In the genomic region with DNA sequence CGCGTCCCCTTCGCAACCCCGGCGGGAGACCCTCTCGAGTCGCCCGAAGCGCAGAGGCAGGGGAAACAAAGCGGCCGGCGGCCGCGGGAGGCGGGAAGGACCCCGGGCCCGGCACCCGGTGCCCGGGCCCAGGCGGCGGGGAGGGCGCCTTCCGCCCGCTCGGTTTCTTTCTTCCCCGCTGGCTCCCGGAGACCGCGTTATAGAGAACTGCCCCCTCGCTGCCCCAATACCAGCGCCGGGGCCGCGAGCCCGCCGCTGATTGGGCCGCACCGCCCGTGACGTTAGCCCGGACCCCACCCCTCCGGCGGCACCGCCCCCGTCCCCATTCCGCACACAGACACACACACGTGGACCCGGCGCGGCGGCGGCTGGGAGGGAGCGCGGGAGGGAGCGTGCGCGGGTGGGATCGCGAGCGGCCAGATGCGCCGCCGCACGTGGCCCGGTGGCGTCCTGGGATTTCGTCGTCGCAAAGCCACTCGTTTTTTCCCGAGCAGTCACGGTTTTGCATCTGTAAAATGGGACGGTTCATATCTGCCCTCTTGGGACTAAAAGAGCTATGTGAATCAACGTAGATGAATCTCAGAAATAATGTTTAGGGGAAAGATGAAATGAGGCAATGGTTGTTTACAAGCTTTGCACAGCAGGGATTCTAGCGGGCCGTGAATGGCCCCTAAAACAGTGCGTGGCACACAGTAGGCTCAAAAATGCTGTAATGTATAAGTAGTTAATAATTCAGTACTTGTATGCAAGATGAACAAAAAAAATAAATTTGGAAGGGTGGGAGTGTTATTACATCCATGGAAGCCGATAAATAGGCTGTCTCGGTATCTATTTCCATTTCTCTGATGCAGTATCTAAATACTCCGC, we compare ENCODE assay signal across 1 cellular context.
TF ChIP-seq lines count a peak whose summit lies in the region.

A gene (minus strand): TSS at position 209 of the 867 bp plus-strand sequence. CDS start 462 bp downstream, outside the sequence.

TF ChIP-seq in K562, 482 proteins besides CTCF, POLR2A, EP300 and RAD21 (continued from another document and continues in another):
- TF ChIP-seq, protein P1, sequence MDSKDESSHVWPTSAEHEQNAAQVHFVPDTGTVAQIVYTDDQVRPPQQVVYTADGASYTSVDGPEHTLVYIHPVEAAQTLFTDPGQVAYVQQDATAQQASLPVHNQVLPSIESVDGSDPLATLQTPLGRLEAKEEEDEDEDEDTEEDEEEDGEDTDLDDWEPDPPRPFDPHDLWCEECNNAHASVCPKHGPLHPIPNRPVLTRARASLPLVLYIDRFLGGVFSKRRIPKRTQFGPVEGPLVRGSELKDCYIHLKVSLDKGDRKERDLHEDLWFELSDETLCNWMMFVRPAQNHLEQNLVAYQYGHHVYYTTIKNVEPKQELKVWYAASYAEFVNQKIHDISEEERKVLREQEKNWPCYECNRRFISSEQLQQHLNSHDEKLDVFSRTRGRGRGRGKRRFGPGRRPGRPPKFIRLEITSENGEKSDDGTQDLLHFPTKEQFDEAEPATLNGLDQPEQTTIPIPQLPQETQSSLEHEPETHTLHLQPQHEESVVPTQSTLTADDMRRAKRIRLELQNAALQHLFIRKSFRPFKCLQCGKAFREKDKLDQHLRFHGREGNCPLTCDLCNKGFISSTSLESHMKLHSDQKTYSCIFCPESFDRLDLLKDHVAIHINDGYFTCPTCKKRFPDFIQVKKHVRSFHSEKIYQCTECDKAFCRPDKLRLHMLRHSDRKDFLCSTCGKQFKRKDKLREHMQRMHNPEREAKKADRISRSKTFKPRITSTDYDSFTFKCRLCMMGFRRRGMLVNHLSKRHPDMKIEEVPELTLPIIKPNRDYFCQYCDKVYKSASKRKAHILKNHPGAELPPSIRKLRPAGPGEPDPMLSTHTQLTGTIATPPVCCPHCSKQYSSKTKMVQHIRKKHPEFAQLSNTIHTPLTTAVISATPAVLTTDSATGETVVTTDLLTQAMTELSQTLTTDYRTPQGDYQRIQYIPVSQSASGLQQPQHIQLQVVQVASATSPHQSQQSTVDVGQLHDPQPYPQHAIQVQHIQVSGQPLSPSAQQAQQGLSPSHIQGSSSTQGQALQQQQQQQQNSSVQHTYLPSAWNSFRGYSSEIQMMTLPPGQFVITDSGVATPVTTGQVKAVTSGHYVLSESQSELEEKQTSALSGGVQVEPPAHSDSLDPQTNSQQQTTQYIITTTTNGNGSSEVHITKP (IDR thresholded peaks at IDR 0.05; ENCODE audit: partially characterized antibody) = no peak
- TF ChIP-seq SIRT6 (IDR thresholded peaks at IDR 0.05; ENCODE audit: low read depth, low read length) (no peak), SPI1 (IDR thresholded peaks at IDR 0.05; ENCODE audit: borderline replicate concordance, low read depth, low read length) (no peak), DPF2 (IDR thresholded peaks at IDR 0.05) (no peak), KLF1 (tag; IDR thresholded peaks at IDR 0.05) (no peak), KDM2B (CRISPR knock-in tag; IDR thresholded peaks at IDR 0.05) (no peak), POLR3G (IDR thresholded peaks at IDR 0.05; ENCODE audit: extremely low read depth, insufficient read length, insufficient replicate concordance) (no peak), TBL1XR1 (IDR thresholded peaks at IDR 0.05; ENCODE audit: low read length in 2 of 2) (no peak)
- TF ChIP-seq, protein P2, sequence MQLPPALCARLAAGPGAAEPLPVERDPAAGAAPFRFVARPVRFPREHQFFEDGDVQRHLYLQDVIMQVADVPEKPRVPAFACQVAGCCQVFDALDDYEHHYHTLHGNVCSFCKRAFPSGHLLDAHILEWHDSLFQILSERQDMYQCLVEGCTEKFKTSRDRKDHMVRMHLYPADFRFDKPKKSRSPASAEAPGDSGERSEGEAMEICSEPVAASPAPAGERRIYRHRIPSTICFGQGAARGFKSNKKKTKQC (CRISPR knock-in tag; IDR thresholded peaks at IDR 0.05) = peak; percentile 50; the same call in 1 of the 2 replicates
- TF ChIP-seq, protein P3, sequence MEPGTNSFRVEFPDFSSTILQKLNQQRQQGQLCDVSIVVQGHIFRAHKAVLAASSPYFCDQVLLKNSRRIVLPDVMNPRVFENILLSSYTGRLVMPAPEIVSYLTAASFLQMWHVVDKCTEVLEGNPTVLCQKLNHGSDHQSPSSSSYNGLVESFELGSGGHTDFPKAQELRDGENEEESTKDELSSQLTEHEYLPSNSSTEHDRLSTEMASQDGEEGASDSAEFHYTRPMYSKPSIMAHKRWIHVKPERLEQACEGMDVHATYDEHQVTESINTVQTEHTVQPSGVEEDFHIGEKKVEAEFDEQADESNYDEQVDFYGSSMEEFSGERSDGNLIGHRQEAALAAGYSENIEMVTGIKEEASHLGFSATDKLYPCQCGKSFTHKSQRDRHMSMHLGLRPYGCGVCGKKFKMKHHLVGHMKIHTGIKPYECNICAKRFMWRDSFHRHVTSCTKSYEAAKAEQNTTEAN (CRISPR knock-in tag; IDR thresholded peaks at IDR 0.05) = no peak
- TF ChIP-seq, protein P4, sequence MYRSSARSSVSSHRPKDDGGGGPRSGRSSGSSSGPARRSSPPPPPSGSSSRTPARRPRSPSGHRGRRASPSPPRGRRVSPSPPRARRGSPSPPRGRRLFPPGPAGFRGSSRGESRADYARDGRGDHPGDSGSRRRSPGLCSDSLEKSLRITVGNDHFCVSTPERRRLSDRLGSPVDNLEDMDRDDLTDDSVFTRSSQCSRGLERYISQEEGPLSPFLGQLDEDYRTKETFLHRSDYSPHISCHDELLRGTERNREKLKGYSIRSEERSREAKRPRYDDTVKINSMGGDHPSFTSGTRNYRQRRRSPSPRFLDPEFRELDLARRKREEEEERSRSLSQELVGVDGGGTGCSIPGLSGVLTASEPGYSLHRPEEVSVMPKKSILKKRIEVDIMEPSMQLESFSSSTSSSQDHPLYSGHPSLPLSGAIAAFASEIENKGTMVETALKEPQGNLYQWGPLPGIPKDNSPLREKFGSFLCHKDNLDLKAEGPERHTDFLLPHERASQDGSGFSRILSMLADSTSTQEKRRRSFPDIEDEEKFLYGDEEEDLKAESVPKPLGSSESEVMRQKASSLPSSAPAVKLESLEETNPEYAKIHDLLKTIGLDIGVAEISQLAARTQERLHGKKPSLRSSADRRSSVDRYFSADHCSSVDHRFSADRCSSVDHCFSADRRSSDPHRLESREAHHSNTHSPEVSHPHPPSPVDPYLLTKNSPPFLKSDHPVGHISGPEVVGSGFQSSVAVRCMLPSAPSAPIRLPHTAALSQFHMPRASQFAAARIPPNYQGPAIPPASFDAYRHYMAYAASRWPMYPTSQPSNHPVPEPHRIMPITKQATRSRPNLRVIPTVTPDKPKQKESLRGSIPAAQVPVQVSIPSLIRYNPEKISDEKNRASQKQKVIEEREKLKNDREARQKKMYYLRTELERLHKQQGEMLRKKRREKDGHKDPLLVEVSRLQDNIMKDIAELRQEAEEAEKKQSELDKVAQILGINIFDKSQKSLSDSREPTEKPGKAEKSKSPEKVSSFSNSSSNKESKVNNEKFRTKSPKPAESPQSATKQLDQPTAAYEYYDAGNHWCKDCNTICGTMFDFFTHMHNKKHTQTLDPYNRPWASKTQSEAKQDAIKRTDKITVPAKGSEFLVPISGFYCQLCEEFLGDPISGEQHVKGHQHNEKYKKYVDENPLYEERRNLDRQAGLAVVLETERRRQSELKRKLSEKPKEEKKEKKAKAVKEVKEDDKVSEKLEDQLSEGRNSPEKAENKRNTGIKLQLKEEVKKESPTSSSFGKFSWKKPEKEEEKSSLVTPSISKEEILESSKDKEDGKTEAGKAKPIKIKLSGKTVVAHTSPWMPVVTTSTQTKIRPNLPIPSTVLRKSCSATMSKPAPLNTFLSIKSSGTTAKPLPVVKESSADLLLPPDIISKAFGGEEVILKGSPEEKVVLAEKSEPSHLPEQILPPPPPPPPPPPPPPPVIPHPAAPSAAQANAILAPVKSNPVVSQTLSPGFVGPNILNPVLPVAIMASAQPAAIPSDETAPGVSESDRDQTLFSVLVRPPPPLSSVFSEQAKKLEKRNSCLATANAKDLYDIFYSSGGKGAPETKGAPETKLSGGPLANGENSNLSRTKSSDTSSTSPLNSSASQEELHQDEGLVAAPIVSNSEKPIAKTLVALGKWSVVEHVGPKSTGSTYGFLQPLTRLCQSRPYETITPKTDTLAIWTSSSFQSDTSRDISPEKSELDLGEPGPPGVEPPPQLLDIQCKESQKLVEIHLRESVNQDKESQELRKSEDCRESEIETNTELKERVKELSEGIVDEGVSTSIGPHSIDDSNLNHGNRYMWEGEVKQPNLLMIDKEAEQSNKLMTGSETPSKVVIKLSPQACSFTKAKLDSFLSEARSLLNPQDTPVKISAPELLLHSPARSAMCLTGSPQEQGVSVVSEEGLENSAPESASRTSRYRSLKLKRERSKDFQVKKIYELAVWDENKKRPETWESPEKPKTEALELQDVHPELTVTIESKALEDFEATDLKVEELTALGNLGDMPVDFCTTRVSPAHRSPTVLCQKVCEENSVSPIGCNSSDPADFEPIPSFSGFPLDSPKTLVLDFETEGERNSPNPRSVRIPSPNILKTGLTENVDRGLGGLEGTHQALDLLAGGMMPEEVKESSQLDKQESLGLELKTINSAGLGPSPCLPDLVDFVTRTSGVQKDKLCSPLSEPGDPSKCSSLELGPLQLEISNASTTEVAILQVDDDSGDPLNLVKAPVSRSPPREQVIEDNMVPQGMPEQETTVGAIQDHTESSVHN (IDR thresholded peaks at IDR 0.05; ENCODE audit: borderline replicate concordance in 1 of 2, low read depth in 1 of 2) = no peak
- TF ChIP-seq, protein P5, sequence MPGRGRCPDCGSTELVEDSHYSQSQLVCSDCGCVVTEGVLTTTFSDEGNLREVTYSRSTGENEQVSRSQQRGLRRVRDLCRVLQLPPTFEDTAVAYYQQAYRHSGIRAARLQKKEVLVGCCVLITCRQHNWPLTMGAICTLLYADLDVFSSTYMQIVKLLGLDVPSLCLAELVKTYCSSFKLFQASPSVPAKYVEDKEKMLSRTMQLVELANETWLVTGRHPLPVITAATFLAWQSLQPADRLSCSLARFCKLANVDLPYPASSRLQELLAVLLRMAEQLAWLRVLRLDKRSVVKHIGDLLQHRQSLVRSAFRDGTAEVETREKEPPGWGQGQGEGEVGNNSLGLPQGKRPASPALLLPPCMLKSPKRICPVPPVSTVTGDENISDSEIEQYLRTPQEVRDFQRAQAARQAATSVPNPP (IDR thresholded peaks at IDR 0.05; ENCODE audit: borderline replicate concordance, insufficient read depth, insufficient read length) = no peak
- TF ChIP-seq, protein P6, sequence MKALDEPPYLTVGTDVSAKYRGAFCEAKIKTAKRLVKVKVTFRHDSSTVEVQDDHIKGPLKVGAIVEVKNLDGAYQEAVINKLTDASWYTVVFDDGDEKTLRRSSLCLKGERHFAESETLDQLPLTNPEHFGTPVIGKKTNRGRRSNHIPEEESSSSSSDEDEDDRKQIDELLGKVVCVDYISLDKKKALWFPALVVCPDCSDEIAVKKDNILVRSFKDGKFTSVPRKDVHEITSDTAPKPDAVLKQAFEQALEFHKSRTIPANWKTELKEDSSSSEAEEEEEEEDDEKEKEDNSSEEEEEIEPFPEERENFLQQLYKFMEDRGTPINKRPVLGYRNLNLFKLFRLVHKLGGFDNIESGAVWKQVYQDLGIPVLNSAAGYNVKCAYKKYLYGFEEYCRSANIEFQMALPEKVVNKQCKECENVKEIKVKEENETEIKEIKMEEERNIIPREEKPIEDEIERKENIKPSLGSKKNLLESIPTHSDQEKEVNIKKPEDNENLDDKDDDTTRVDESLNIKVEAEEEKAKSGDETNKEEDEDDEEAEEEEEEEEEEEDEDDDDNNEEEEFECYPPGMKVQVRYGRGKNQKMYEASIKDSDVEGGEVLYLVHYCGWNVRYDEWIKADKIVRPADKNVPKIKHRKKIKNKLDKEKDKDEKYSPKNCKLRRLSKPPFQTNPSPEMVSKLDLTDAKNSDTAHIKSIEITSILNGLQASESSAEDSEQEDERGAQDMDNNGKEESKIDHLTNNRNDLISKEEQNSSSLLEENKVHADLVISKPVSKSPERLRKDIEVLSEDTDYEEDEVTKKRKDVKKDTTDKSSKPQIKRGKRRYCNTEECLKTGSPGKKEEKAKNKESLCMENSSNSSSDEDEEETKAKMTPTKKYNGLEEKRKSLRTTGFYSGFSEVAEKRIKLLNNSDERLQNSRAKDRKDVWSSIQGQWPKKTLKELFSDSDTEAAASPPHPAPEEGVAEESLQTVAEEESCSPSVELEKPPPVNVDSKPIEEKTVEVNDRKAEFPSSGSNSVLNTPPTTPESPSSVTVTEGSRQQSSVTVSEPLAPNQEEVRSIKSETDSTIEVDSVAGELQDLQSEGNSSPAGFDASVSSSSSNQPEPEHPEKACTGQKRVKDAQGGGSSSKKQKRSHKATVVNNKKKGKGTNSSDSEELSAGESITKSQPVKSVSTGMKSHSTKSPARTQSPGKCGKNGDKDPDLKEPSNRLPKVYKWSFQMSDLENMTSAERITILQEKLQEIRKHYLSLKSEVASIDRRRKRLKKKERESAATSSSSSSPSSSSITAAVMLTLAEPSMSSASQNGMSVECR (CRISPR knock-in tag; IDR thresholded peaks at IDR 0.05) = peak; percentile 88
- TF ChIP-seq, protein P7, sequence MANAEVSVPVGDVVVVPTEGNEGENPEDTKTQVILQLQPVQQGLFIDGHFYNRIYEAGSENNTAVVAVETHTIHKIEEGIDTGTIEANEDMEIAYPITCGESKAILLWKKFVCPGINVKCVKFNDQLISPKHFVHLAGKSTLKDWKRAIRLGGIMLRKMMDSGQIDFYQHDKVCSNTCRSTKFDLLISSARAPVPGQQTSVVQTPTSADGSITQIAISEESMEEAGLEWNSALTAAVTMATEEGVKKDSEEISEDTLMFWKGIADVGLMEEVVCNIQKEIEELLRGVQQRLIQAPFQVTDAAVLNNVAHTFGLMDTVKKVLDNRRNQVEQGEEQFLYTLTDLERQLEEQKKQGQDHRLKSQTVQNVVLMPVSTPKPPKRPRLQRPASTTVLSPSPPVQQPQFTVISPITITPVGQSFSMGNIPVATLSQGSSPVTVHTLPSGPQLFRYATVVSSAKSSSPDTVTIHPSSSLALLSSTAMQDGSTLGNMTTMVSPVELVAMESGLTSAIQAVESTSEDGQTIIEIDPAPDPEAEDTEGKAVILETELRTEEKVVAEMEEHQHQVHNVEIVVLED (CRISPR knock-in tag; IDR thresholded peaks at IDR 0.05) = no peak; the same call in 1 of the 2 replicates
- TF ChIP-seq, protein P8, sequence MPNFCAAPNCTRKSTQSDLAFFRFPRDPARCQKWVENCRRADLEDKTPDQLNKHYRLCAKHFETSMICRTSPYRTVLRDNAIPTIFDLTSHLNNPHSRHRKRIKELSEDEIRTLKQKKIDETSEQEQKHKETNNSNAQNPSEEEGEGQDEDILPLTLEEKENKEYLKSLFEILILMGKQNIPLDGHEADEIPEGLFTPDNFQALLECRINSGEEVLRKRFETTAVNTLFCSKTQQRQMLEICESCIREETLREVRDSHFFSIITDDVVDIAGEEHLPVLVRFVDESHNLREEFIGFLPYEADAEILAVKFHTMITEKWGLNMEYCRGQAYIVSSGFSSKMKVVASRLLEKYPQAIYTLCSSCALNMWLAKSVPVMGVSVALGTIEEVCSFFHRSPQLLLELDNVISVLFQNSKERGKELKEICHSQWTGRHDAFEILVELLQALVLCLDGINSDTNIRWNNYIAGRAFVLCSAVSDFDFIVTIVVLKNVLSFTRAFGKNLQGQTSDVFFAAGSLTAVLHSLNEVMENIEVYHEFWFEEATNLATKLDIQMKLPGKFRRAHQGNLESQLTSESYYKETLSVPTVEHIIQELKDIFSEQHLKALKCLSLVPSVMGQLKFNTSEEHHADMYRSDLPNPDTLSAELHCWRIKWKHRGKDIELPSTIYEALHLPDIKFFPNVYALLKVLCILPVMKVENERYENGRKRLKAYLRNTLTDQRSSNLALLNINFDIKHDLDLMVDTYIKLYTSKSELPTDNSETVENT (CRISPR knock-in tag; IDR thresholded peaks at IDR 0.05) = no peak; the same call in 1 of the 2 replicates
- TF ChIP-seq, protein P9, sequence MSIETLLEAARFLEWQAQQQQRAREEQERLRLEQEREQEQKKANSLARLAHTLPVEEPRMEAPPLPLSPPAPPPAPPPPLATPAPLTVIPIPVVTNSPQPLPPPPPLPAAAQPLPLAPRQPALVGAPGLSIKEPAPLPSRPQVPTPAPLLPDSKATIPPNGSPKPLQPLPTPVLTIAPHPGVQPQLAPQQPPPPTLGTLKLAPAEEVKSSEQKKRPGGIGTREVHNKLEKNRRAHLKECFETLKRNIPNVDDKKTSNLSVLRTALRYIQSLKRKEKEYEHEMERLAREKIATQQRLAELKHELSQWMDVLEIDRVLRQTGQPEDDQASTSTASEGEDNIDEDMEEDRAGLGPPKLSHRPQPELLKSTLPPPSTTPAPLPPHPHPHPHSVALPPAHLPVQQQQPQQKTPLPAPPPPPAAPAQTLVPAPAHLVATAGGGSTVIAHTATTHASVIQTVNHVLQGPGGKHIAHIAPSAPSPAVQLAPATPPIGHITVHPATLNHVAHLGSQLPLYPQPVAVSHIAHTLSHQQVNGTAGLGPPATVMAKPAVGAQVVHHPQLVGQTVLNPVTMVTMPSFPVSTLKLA (conservative IDR thresholded peaks at IDR 0.05) = peak; percentile 98 to 99
